Comparison of ENCODE assay signal across 20 cellular contexts in genomic region chr10:60801538-60801937, GRCh38. TPM values are rescaled to one million over a fixed set of nuclear protein-coding genes. Genes with fewer than 3 reads are reported as not detected.
DNase-seq lines count a peak whose midpoint lies in the region; TF ChIP-seq lines count a peak whose summit lies in the region.
"Had no signal": no experiment of that assay in that cellular context is flagged by ENCODE, and none has a peak within 500 bp of the region (broad histone marks: within the 10 kb centered on the region; RNA-seq: fewer than 3 reads in every experiment).

No MANE protein-coding gene starts in this region.

- no peak overlapping the region for H2AFZ ChIP-seq in hepatocyte

- H3K27me3 Mint-ChIP-seq in CD8-positive, alpha-beta memory T cell = no peaks in the 10 kb centered on the region
- H3K27me3 Mint-ChIP-seq: central memory CD8-positive, alpha-beta T cell; stimulated activated memory B cell treated with anti-CD40 and anti-IgM and Interleukin-4, amounts not matched to agents 10 μg/mL and 1 μg/mL and 100 μg/mL, for 72 hours had no signal

- H3K4me3 ChIP-seq in SK-N-MC (no peak overlapping the region), hepatocyte (peak overlapping the region; percentile 10)
- no peak overlapping the region for H3K4me3 ChIP-seq in CD8-positive, alpha-beta memory T cell (ENCODE audit: low read length)
- H3K4me3 ChIP-seq: testis had no signal

- no peaks in the 10 kb centered on the region for H3K36me3 Mint-ChIP-seq in CD8-positive, alpha-beta memory T cell
- H3K36me3 Mint-ChIP-seq: stimulated activated memory B cell treated with anti-CD40 and anti-IgM and Interleukin-4, amounts not matched to agents 10 μg/mL and 1 μg/mL and 100 μg/mL, for 72 hours had no signal

- CTCF ChIA-PET in CD8-positive, alpha-beta memory T cell (lab: Charles Lee) = no interaction called here

- no peaks in the 10 kb centered on the region for H3K9me3 Mint-ChIP-seq in CD8-positive, alpha-beta memory T cell
- H3K9me3 Mint-ChIP-seq: activated T-cell treated with anti-CD3 and anti-CD28 coated beads, Interleukin-2, amount 50 U/mL, for 4 hours; central memory CD8-positive, alpha-beta T cell; neural crest cell; stimulated activated memory B cell treated with anti-CD40 and anti-IgM and Interleukin-4, amounts not matched to agents 10 μg/mL and 1 μg/mL and 100 μg/mL, for 72 hours had no signal

- peak; percentile 64 for DNase-seq in DMS153 (lab: John Stamatoyannopoulos, UW)
- DNase-seq in NCI-H1417 treated with DMSO at 0.1 percent for 48 hours (lab: John Stamatoyannopoulos, UW) = peak; percentile 38
- no peak for DNase-seq in SK-N-MC (ENCODE audit: low read depth, low spot score)
- DNase-seq in hepatocyte (ENCODE audit: low spot score) = no peak
- no peak for DNase-seq in CD8-positive, alpha-beta memory T cell
- no peak for DNase-seq in KBM-7
- no peak for DNase-seq in KG1 (lab: John Stamatoyannopoulos, UW)
- no peak for DNase-seq in iPS-NIHi11 (ENCODE audit: low spot score)
- DNase-seq: activated CD8-positive, alpha-beta T cell treated with anti-CD3 and anti-CD28 coated beads, Interleukin-2, amount 10 ng/mL, durations not matched to agents 7 days and 5 days; activated naive CD4-positive, alpha-beta T cell treated with Interleukin-2 at 50 U/mL for 16 hours; activated T-cell treated with anti-CD3 and anti-CD28 coated beads, Interleukin-2, amount 50 U/mL, for 4 hours; C1 segment of cervical spinal cord; GF-D8; midbrain; NCI-H2227 treated with DMSO at 0.1 percent for 48 hours; T-helper 9 cell; testis had no signal

- peaks cover 4% of the 10 kb centered on the region; the same call in 1 of the 2 replicates for H3K36me3 ChIP-seq in SK-N-MC (ENCODE audit: insufficient read depth, low read length)
- H3K36me3 ChIP-seq in hepatocyte (replicated peaks; ENCODE audit: insufficient read depth, low read depth) = no peaks in the 10 kb centered on the region
- no peaks in the 10 kb centered on the region for H3K36me3 ChIP-seq in CD8-positive, alpha-beta memory T cell (ENCODE audit: insufficient read depth, low read length)

- no peaks in the 10 kb centered on the region for H3K79me2 ChIP-seq in hepatocyte

- peaks cover 6% of the 10 kb centered on the region for H3K4me1 ChIP-seq in hepatocyte (ENCODE audit: insufficient read depth)
- no peaks in the 10 kb centered on the region for H3K4me1 ChIP-seq in CD8-positive, alpha-beta memory T cell (ENCODE audit: insufficient read depth, low read length)
- H3K4me1 ChIP-seq: testis had no signal

- H3K4me3 Mint-ChIP-seq in CD8-positive, alpha-beta memory T cell = no peak overlapping the region
- H3K4me3 Mint-ChIP-seq: activated CD8-positive, alpha-beta T cell treated with anti-CD3 and anti-CD28 coated beads, Interleukin-2, amount 10 ng/mL, durations not matched to agents 7 days and 5 days; activated T-cell treated with anti-CD3 and anti-CD28 coated beads, Interleukin-2, amount 50 U/mL, for 4 hours; central memory CD8-positive, alpha-beta T cell; neural crest cell; stimulated activated memory B cell treated with anti-CD40 and anti-IgM and Interleukin-4, amounts not matched to agents 10 μg/mL and 1 μg/mL and 100 μg/mL, for 72 hours had no signal

- H3K27me3 ChIP-seq in hepatocyte = no peaks in the 10 kb centered on the region
- H3K27me3 ChIP-seq in CD8-positive, alpha-beta memory T cell (ENCODE audit: insufficient read depth, low read length, poor library complexity, severe bottlenecking) = no peaks in the 10 kb centered on the region
- H3K27me3 ChIP-seq: testis had no signal

- H3K4me1 Mint-ChIP-seq in CD8-positive, alpha-beta memory T cell = no peaks in the 10 kb centered on the region
- H3K4me1 Mint-ChIP-seq: central memory CD8-positive, alpha-beta T cell; stimulated activated memory B cell treated with anti-CD40 and anti-IgM and Interleukin-4, amounts not matched to agents 10 μg/mL and 1 μg/mL and 100 μg/mL, for 72 hours had no signal

- 75% methylated on average over 1 of the region's 1 CpG for WGBS in hepatocyte (ENCODE audit: low lambda C conversion rate, missing lambda C conversion rate)

- in situ Hi-C loops in KBM-7 (cut with MboI; ENCODE audit: low pct_unique_long_range_greater_than_20kb, low sequenced_read_pairs) = loop anchor here (25.0 kb wide), 1 partner anchor 161 kb away; no protein-coding TSS in a partner anchor

- H3K4me2 ChIP-seq in hepatocyte = no peak overlapping the region

- no peaks in the 10 kb centered on the region for H4K20me1 ChIP-seq in hepatocyte (ENCODE audit: insufficient read depth, poor library complexity, severe bottlenecking)

- POLR2A ChIA-PET in CD8-positive, alpha-beta memory T cell (lab: Charles Lee) = no interaction called here

- H3K9me3 ChIP-seq in SK-N-MC (ENCODE audit: low read depth, low read length) (no peaks in the 10 kb centered on the region), hepatocyte (ENCODE audit: low read depth) (no peaks in the 10 kb centered on the region)
- no peaks in the 10 kb centered on the region for H3K9me3 ChIP-seq in CD8-positive, alpha-beta memory T cell (ENCODE audit: low read length)
- H3K9me3 ChIP-seq: testis had no signal

- peak overlapping the region; percentile 36; the same call in 1 of the 2 replicates for H3K27ac ChIP-seq in SK-N-MC
- H3K27ac ChIP-seq in hepatocyte = peak overlapping the region; percentile 21
- H3K27ac ChIP-seq in CD8-positive, alpha-beta memory T cell (ENCODE audit: low read depth, low read length) = no peak overlapping the region
- H3K27ac ChIP-seq: testis had no signal

- TF ChIP-seq CTCF in hepatocyte (IDR thresholded peaks at IDR 0.05; ENCODE audit: poor library complexity) = no peak

- H3K9me2 ChIP-seq in hepatocyte (replicated peaks; ENCODE audit: insufficient read depth) = no peaks in the 10 kb centered on the region

- no peak overlapping the region for H3K9ac ChIP-seq in SK-N-MC (ENCODE audit: insufficient read length)

- no peak overlapping the region for H3K27ac Mint-ChIP-seq in CD8-positive, alpha-beta memory T cell
- H3K27ac Mint-ChIP-seq: activated CD8-positive, alpha-beta T cell treated with anti-CD3 and anti-CD28 coated beads, Interleukin-2, amount 10 ng/mL, durations not matched to agents 7 days and 5 days; stimulated activated memory B cell treated with anti-CD40 and anti-IgM and Interleukin-4, amounts not matched to agents 10 μg/mL and 1 μg/mL and 100 μg/mL, for 72 hours had no signal

RNA-seq across cellular contexts. Expression of gene CDK1, which starts 23.3 kb away (rescaled TPM):
- total RNA-seq in hepatocyte = 31.7 and 33.6 TPM in 2 replicates
- 23.1 and 31.6 TPM in 2 replicates for polyA plus RNA-seq in hepatocyte
- total RNA-seq in CD8-positive, alpha-beta memory T cell = 10 to 100 TPM; 67.9 to 68.8 TPM
- polyA plus RNA-seq in CD8-positive, alpha-beta memory T cell = 0.52 TPM

Comparison
In these comparisons a context has a peak if more than half of its experiments do, and no peak if none do; other contexts are left out.
1. DNase-seq: peak in DMS153 (single experiment) and NCI-H1417 treated with DMSO at 0.1 percent for 48 hours (single experiment); none in SK-N-MC (single experiment), hepatocyte (single experiment), CD8-positive, alpha-beta memory T cell (0 of 5), KBM-7 (single experiment), KG1 (single experiment) and iPS-NIHi11 (single experiment).